Comparison of ENCODE assay signal across 8 cellular contexts in genomic region chr2:69946351-69947077, GRCh38. TPM values are rescaled to one million over a fixed set of nuclear protein-coding genes. Genes with fewer than 3 reads are reported as not detected.
A peak's percentile ranks its signal among the peaks of the same experiment; 100 is the strongest.
DNase-seq lines count a peak whose midpoint lies in the region; ATAC-seq and TF ChIP-seq lines count a peak whose summit lies in the region.

No MANE protein-coding gene starts in this region.

- H3K9me3 Mint-ChIP-seq in glutamatergic neuron (ENCODE audit: unreplicated experiment), result peaks cover 2% of the 10 kb centered on the region

- DNase-seq in CD1c-positive myeloid dendritic cell (ENCODE audit: extremely low spot score) (peak; percentile 73), LoVo (ENCODE audit: low spot score) (peak; percentile 35), fibroblast of villous mesenchyme (ENCODE audit: low read depth) (peak; percentile 65), glutamatergic neuron (no peak)
- peak; percentile 69 for DNase-seq in activated CD8-positive, alpha-beta memory T cell treated with anti-CD3 and anti-CD28 coated beads for 24 hours
- DNase-seq in stimulated activated CD8-positive, alpha-beta memory T cell treated with anti-CD3 and anti-CD28 coated beads, Interleukin-7, amount 100 ng/mL, for 1 hour (ENCODE audit: low read depth in 2 of 2), result peak; percentile 19 to 30

- H3K4me1 Mint-ChIP-seq in glutamatergic neuron (ENCODE audit: low read depth, unreplicated experiment), result no peaks in the 10 kb centered on the region

- no peaks in the 10 kb centered on the region for H3K36me3 Mint-ChIP-seq in glutamatergic neuron (ENCODE audit: unreplicated experiment)

- no peak overlapping the region for H3K27ac Mint-ChIP-seq in glutamatergic neuron (ENCODE audit: unreplicated experiment)

- H3K4me3 ChIP-seq in fibroblast of villous mesenchyme (ENCODE audit: low read depth, low read length), result no peak overlapping the region

- H3K4me3 Mint-ChIP-seq in glutamatergic neuron (ENCODE audit: unreplicated experiment), result no peak overlapping the region

- peaks cover 4% of the 10 kb centered on the region for H3K27me3 Mint-ChIP-seq in glutamatergic neuron (ENCODE audit: unreplicated experiment)

- ATAC-seq in GM21381 (IDR thresholded peaks at IDR 0.05; ENCODE audit: unreplicated experiment), result peak; percentile 73
- no peak for ATAC-seq in HG02970 (IDR thresholded peaks at IDR 0.05; ENCODE audit: low FRiP score, unreplicated experiment)

- TF ChIP-seq CTCF in fibroblast of villous mesenchyme (IDR thresholded peaks at IDR 0.05; ENCODE audit: insufficient read depth, low read depth, low read length) (no peak), glutamatergic neuron (IDR thresholded peaks at IDR 0.05; ENCODE audit: partially characterized antibody, unreplicated experiment) (no peak)

RNA-seq across cellular contexts. Expression of gene ASPRV1, which starts 14.9 kb away (rescaled TPM):
- total RNA-seq in fibroblast of villous mesenchyme (under 0.01 and 0.43 TPM in 2 replicates), glutamatergic neuron (ENCODE audit: unreplicated experiment) (2.5 TPM)

RNA-seq across cellular contexts. Expression of gene MXD1, which starts 31.6 kb away (rescaled TPM):
- total RNA-seq in fibroblast of villous mesenchyme (5.2 TPM in 2 replicates), glutamatergic neuron (ENCODE audit: unreplicated experiment) (15.8 TPM)

RNA-seq across cellular contexts. Expression of gene SNRNP27, which starts 52.8 kb away (rescaled TPM):
- total RNA-seq in fibroblast of villous mesenchyme, result 35.8 and 44.9 TPM in 2 replicates
- 93.7 TPM for total RNA-seq in glutamatergic neuron (ENCODE audit: unreplicated experiment)
